Comparison of ENCODE assay signal across 8 cellular contexts in genomic region chr9:76905984-76906861, GRCh38. TPM values are rescaled to one million over a fixed set of nuclear protein-coding genes. Genes with fewer than 3 reads are reported as not detected.
DNase-seq lines count a peak whose midpoint lies in the region; ATAC-seq and TF ChIP-seq lines count a peak whose summit lies in the region.

PRUNE2 (minus strand) TSS chr9:76906114; CDS start chr9:76905963, 151 bp downstream.

- peak within 1 kb of the TSS; percentile 46; the same call in 1 of the 2 replicates for H3K4me2 ChIP-seq in PC-3 (ENCODE audit: low read length)

- H3K9me2 ChIP-seq in PC-3 (replicated peaks; ENCODE audit: low read length), result no peaks in the 10 kb centered on the region

- H2AFZ ChIP-seq in PC-3 (ENCODE audit: low read length), result no peak within 1 kb of the TSS

- H3K4me3 ChIP-seq in PC-3 (ENCODE audit: low read length) (peak within 1 kb of the TSS; percentile 24; the same call in 1 of the 2 replicates), coronary artery (peak within 1 kb of the TSS; percentile 84)

- no peak for TF ChIP-seq CTCF in PC-3 (conservative IDR thresholded peaks at IDR 0.05; ENCODE audit: low read depth, low read length)
- no peak for TF ChIP-seq CTCF in coronary artery (IDR thresholded peaks at IDR 0.05)

- H3F3A ChIP-seq in PC-3 (ENCODE audit: low read length, unreplicated experiment), result no peaks in the 10 kb centered on the region

- DNase-seq in DMS53 treated with DMSO at 0.1 percent for 48 hours (lab: John Stamatoyannopoulos, UW; ENCODE audit: unreplicated experiment) (peak; percentile 52), PC-3 (peak; percentile 21), coronary artery (ENCODE audit: low spot score) (peak; percentile 93), kidney glomerular epithelial cell (lab: John Stamatoyannopoulos, UW) (peak; percentile 65), CD1c-positive myeloid dendritic cell (ENCODE audit: extremely low spot score) (no peak)
- peak; percentile 7 to 11 for DNase-seq in stimulated activated CD8-positive, alpha-beta memory T cell treated with anti-CD3 and anti-CD28 coated beads, Interleukin-2, amount 100 ng/mL, for 48 hours (ENCODE audit: low read depth in 2 of 2)

- H3K36me3 ChIP-seq in PC-3 (ENCODE audit: low read depth, low read length), result no peaks in the 10 kb centered on the region

- H3K9ac ChIP-seq in PC-3 (ENCODE audit: low read length), result no peak within 1 kb of the TSS

- POLR2A ChIA-PET in PC-3 (lab: Charles Lee; ENCODE audit: unreplicated experiment), result no interaction called here

- no peaks in the 10 kb centered on the region for H3K4me1 ChIP-seq in PC-3 (ENCODE audit: insufficient read depth, low read length)

- peak; percentile 50 for ATAC-seq in HG03521 (IDR thresholded peaks at IDR 0.05; ENCODE audit: unreplicated experiment)
- ATAC-seq in PC-3, result no peak
- ATAC-seq in GM19463 (IDR thresholded peaks at IDR 0.05; ENCODE audit: unreplicated experiment), result no peak

- no peaks in the 10 kb centered on the region for H3K79me2 ChIP-seq in PC-3 (ENCODE audit: low read length)

- no peaks in the 10 kb centered on the region for H3K9me3 ChIP-seq in PC-3 (ENCODE audit: low read length)

- CTCF ChIA-PET in PC-3 (lab: Charles Lee), result no interaction called here

- H3K27me3 ChIP-seq in PC-3 (ENCODE audit: low read length), result peaks cover 58% of the 10 kb centered on the region

- H4K20me1 ChIP-seq in PC-3 (ENCODE audit: low read length), result no peaks in the 10 kb centered on the region

- BruUV-seq in PC-3 (replicated peaks; lab: Mats Ljungman, UMichigan), result no TSS peak

- H3K27ac ChIP-seq in PC-3 (ENCODE audit: low read length), result no peak within 1 kb of the TSS
- H3K27ac ChIP-seq in coronary artery, result peak within 1 kb of the TSS; percentile 59 to 89

- intact Hi-C loops in PC-3 (cut with micrococcal nuclease), result no loop called here

RNA-seq across cellular contexts. Expression of gene PRUNE2, which starts in this region (rescaled TPM):
- total RNA-seq in PC-3 (2014; rRNA removed), result not detected in 2 replicates

Comparison
In these comparisons a context has a peak if more than half of its experiments do, and no peak if none do; other contexts are left out.
1. Peak in DNase-seq, H3K4me3 ChIP-seq and H3K4me2 ChIP-seq in PC-3; RNA of the gene not detected or under 1 TPM.